ENCODE assay signal across 9 cellular contexts in the genomic region with DNA sequence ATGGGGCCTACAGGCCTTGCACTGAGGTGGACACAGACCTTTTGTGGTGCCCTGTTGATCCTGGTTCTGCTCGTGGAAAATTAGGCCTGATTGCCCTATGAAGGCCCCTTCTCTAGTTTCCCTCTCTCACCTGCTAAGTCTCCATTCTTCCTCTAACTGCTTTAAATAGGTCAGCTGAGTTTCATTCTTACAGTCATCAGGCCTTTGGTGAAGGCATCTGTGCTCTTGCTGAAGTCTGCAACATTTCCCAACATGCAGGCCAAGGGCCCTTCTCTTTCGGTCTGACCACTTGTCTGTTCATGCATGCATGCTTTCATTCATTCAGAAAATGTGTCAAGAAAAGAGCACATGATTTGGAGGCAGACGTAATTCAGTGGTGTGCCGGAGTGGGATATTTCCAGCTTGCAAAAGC.
DNase-seq lines count a peak whose midpoint lies in the region; ATAC-seq and TF ChIP-seq lines count a peak whose summit lies in the region.
"Had no signal": no experiment of that assay in that cellular context is flagged by ENCODE, and none has a peak within 500 bp of the region (broad histone marks: within the 10 kb centered on the region; RNA-seq: fewer than 3 reads in every experiment).

No MANE protein-coding gene starts in this region.

- H4K20me1 ChIP-seq in BLaER1 (no peaks in the 10 kb centered on the region), PC-3 (ENCODE audit: low read length) (no peaks in the 10 kb centered on the region)

- no peaks in the 10 kb centered on the region for H3K36me3 Mint-ChIP-seq in Calu3 (ENCODE audit: insufficient read depth, unreplicated experiment)

- H3K4me1 Mint-ChIP-seq in Calu3 (ENCODE audit: low read depth, unreplicated experiment): no peaks in the 10 kb centered on the region

- BruUV-seq in Calu3 (replicated peaks; lab: Mats Ljungman, UMichigan) (no TSS peak), PC-3 (replicated peaks; lab: Mats Ljungman, UMichigan) (no TSS peak)

- H3K27ac ChIP-seq in BLaER1 (peak overlapping the region; percentile 54), PC-3 (ENCODE audit: low read length) (no peak overlapping the region)
- H3K27ac ChIP-seq: brain microvascular endothelial cell had no signal

- no peak for TF ChIP-seq CTCF in Calu3 (IDR thresholded peaks at IDR 0.05; ENCODE audit: unreplicated experiment)
- TF ChIP-seq CTCF in PC-3 (conservative IDR thresholded peaks at IDR 0.05; ENCODE audit: low read depth, low read length): no peak
- no peak for TF ChIP-seq CTCF in foreskin fibroblast (IDR thresholded peaks at IDR 0.05; ENCODE audit: low read depth, low read length)

- peak overlapping the region; percentile 63 for H3K4me2 ChIP-seq in BLaER1
- H3K4me2 ChIP-seq in PC-3 (ENCODE audit: low read length): no peak overlapping the region

- ATAC-seq in HG02759 (IDR thresholded peaks at IDR 0.05; ENCODE audit: unreplicated experiment) (peak; percentile 79), HG03565 (IDR thresholded peaks at IDR 0.05; ENCODE audit: unreplicated experiment) (peak; percentile 74), PC-3 (no peak)

- no peaks in the 10 kb centered on the region for H3K79me2 ChIP-seq in PC-3 (ENCODE audit: low read length)

- POLR2A ChIA-PET in PC-3 (lab: Charles Lee; ENCODE audit: unreplicated experiment): no interaction called here

- peaks cover 14% of the 10 kb centered on the region for H3K36me3 ChIP-seq in BLaER1
- H3K36me3 ChIP-seq in PC-3 (ENCODE audit: low read depth, low read length): no peaks in the 10 kb centered on the region
- H3K36me3 ChIP-seq: brain microvascular endothelial cell had no signal

- H3K4me3 ChIP-seq in BLaER1: no peak overlapping the region
- no peak overlapping the region for H3K4me3 ChIP-seq in PC-3 (ENCODE audit: low read length)
- H3K4me3 ChIP-seq in foreskin fibroblast (ENCODE audit: low read depth in 1 of 2, low read length in 2 of 2): no peak overlapping the region

- H3K9me2 ChIP-seq in PC-3 (replicated peaks; ENCODE audit: low read length): no peaks in the 10 kb centered on the region

- peaks cover 16% of the 10 kb centered on the region for H3K27me3 Mint-ChIP-seq in Calu3 (ENCODE audit: unreplicated experiment)

- no peaks in the 10 kb centered on the region for H3K9me3 Mint-ChIP-seq in Calu3 (ENCODE audit: low read depth, unreplicated experiment)

- H3K4me1 ChIP-seq in BLaER1 (peaks cover 68% of the 10 kb centered on the region), PC-3 (ENCODE audit: insufficient read depth, low read length) (no peaks in the 10 kb centered on the region)

- no peak overlapping the region for H3K4me3 Mint-ChIP-seq in Calu3 (ENCODE audit: low read depth, unreplicated experiment)

- 0 out of 2 replicates have a peak overlapping the region, but pooled peaks have one; percentile 35 for H3K9ac ChIP-seq in BLaER1
- H3K9ac ChIP-seq in PC-3 (ENCODE audit: low read length): no peak overlapping the region

- intact Hi-C loops in Calu3 (cut with micrococcal nuclease; ENCODE audit: unreplicated experiment) (no loop called here), PC-3 (cut with micrococcal nuclease) (no loop called here)

- peak; percentile 23 for TF ChIP-seq POLR2A in GM19193 (IDR thresholded peaks at IDR 0.05; ENCODE audit: extremely low read depth, insufficient read depth, insufficient read length)

- H3F3A ChIP-seq in PC-3 (ENCODE audit: low read length, unreplicated experiment): no peaks in the 10 kb centered on the region

- H3K9me3 ChIP-seq in BLaER1 (peaks cover 23% of the 10 kb centered on the region), PC-3 (ENCODE audit: low read length) (no peaks in the 10 kb centered on the region)

- H3K27ac Mint-ChIP-seq in Calu3 (ENCODE audit: unreplicated experiment): no peak overlapping the region

- DNase-seq in Calu3: no peak
- no peak for DNase-seq in PC-3
- DNase-seq in NCI-H146 treated with DMSO at 0.1 percent for 48 hours (lab: John Stamatoyannopoulos, UW; ENCODE audit: unreplicated experiment): no peak
- no peak for DNase-seq in foreskin fibroblast
- DNase-seq: brain microvascular endothelial cell had no signal

- no peaks in the 10 kb centered on the region for H3K27me3 ChIP-seq in BLaER1
- H3K27me3 ChIP-seq in PC-3 (ENCODE audit: low read length): no peaks in the 10 kb centered on the region
- H3K27me3 ChIP-seq: brain microvascular endothelial cell had no signal

- CTCF ChIA-PET in Calu3 (lab: Charles Lee) (no interaction called here), PC-3 (lab: Charles Lee) (no interaction called here)

- no peak overlapping the region for H2AFZ ChIP-seq in PC-3 (ENCODE audit: low read length)
